In genomic region chr17:1573932-1574696, GRCh38 we compare ENCODE assay signal across 7 cellular contexts. TPM values are rescaled to one million over a fixed set of nuclear protein-coding genes. Genes with fewer than 3 reads are reported as not detected.
DNase-seq lines count a peak whose midpoint lies in the region; ATAC-seq, FAIRE-seq and TF ChIP-seq lines count a peak whose summit lies in the region.

No MANE protein-coding gene starts in this region.

- TF ChIP-seq CTCF in GM12875 (IDR thresholded peaks at IDR 0.05; ENCODE audit: borderline replicate concordance, insufficient read depth, low read depth, low read length): peak; percentile 96
- peak; percentile 84 for TF ChIP-seq CTCF in WTC11 (IDR thresholded peaks at IDR 0.05)
- TF ChIP-seq CTCF in bronchial epithelial cell (IDR thresholded peaks at IDR 0.05; ENCODE audit: insufficient read depth, low read length, severe bottlenecking): peak; percentile 98
- TF ChIP-seq CTCF in kidney epithelial cell (IDR thresholded peaks at IDR 0.05; ENCODE audit: insufficient read depth, low read length, poor library complexity, severe bottlenecking): peak; percentile 97

- H3K36me3 ChIP-seq in bronchial epithelial cell (ENCODE audit: control insufficient read depth, insufficient read depth, low read length): no peaks in the 10 kb centered on the region
- no peaks in the 10 kb centered on the region for H3K36me3 ChIP-seq in kidney epithelial cell (ENCODE audit: control insufficient read depth, insufficient read depth, low read length)

- no peak for FAIRE-seq in bronchial epithelial cell (lab: Jason Lieb, UNC)

- POLR2A ChIA-PET in WTC11 (lab: Charles Lee): interaction anchor here (1.2 to 1.9 kb wide), 6 partner anchors 12 to 140 kb away, joined by 3 to 11 read pairs (median 4); partner anchors contain the start of genes RILP and SLC43A2

- no peak overlapping the region for H3K4me3 ChIP-seq in GM12875 (ENCODE audit: low read depth, low read length)
- no peak overlapping the region for H3K4me3 ChIP-seq in bronchial epithelial cell (ENCODE audit: low read depth, low read length)
- H3K4me3 ChIP-seq in kidney epithelial cell (ENCODE audit: low read depth, low read length): no peak overlapping the region

- no peak overlapping the region for H3K4me3 Mint-ChIP-seq in WTC11

- H3K27ac Mint-ChIP-seq in WTC11: peak overlapping the region; percentile 90

- CTCF ChIA-PET in WTC11 (lab: Charles Lee): interaction anchor here (0.6 to 7.9 kb wide), 39 partner anchors 9 to 436 kb away, joined by 3 to 240 read pairs (median 6); partner anchors contain the start of genes INPP5K, PITPNA, RILP and SCARF1

- H3K27me3 ChIP-seq in bronchial epithelial cell (ENCODE audit: control insufficient read depth, insufficient read depth, low read length) (no peaks in the 10 kb centered on the region), kidney epithelial cell (ENCODE audit: control insufficient read depth, insufficient read depth, low read length) (no peaks in the 10 kb centered on the region)

- ATAC-seq in WTC11 (peak; percentile 66), GM18505 (IDR thresholded peaks at IDR 0.05; ENCODE audit: unreplicated experiment) (no peak)

- peak; percentile 61 for DNase-seq in NCI-H146 (lab: John Stamatoyannopoulos, UW)
- DNase-seq in WTC11 (ENCODE audit: low spot score): peak; percentile 87
- DNase-seq in bronchial epithelial cell (ENCODE audit: low read depth): peak; percentile 38
- DNase-seq in kidney epithelial cell (ENCODE audit: low read depth): no peak
- DNase-seq in stimulated activated CD4-positive, alpha-beta T cell treated with anti-CD3 and anti-CD28 coated beads, Interleukin-1b, Interleukin-23, amount 100 ng/mL, for 4 hours (ENCODE audit: low read depth in 2 of 2): peak; percentile 34 to 67

- H3K9me3 Mint-ChIP-seq in WTC11: no peaks in the 10 kb centered on the region

- TF ChIP-seq POLR2A in GM18505 (IDR thresholded peaks at IDR 0.05; ENCODE audit: borderline replicate concordance, extremely low read depth, insufficient read depth, insufficient read length): no peak

- no peaks in the 10 kb centered on the region for H3K27me3 Mint-ChIP-seq in WTC11 (ENCODE audit: low read depth)

- peaks cover 44% of the 10 kb centered on the region for H3K4me1 Mint-ChIP-seq in WTC11

- H3K36me3 Mint-ChIP-seq in WTC11: no peaks in the 10 kb centered on the region

TF ChIP-seq in WTC11, 78 proteins besides CTCF, POLR2A, EP300 and RAD21:
- peak; percentile 46; the same call in 1 of the 2 replicates for TF ChIP-seq GABPB1 (CRISPR knock-in tag; IDR thresholded peaks at IDR 0.05)
- TF ChIP-seq HMGXB4 (CRISPR knock-in tag; IDR thresholded peaks at IDR 0.05): peak; percentile 33
- no peak for TF ChIP-seq ZNF671 (CRISPR knock-in tag; IDR thresholded peaks at IDR 0.05)
- no peak for TF ChIP-seq HMGA2 (CRISPR knock-in tag; IDR thresholded peaks at IDR 0.05)

RNA-seq across cellular contexts. Expression of gene PITPNA, which starts 11.5 kb away (rescaled TPM):
- total RNA-seq in WTC11 (2021) (58.3 to 68.4 TPM (median 60.2 TPM) in 3 replicates), bronchial epithelial cell (21.1 and 25.7 TPM in 2 replicates), kidney epithelial cell (49.8 and 53.1 TPM in 2 replicates)

RNA-seq across cellular contexts. Expression of gene SLC43A2, which starts 54.5 kb away (rescaled TPM):
- total RNA-seq in WTC11 (2021) (10.3 to 11.6 TPM (median 11.0 TPM) in 3 replicates), bronchial epithelial cell (2.4 and 2.9 TPM in 2 replicates), kidney epithelial cell (9.1 and 15.5 TPM in 2 replicates)

RNA-seq across cellular contexts. Expression of gene INPP5K, which starts 57.7 kb away (rescaled TPM):
- total RNA-seq in WTC11 (2021): 17.1 to 26.8 TPM (median 18.5 TPM) in 3 replicates
- 20.1 and 31.6 TPM in 2 replicates for total RNA-seq in bronchial epithelial cell
- 59.5 and 61.3 TPM in 2 replicates for total RNA-seq in kidney epithelial cell
